9 cellular contexts compared by ENCODE assay signal in the genomic region with DNA sequence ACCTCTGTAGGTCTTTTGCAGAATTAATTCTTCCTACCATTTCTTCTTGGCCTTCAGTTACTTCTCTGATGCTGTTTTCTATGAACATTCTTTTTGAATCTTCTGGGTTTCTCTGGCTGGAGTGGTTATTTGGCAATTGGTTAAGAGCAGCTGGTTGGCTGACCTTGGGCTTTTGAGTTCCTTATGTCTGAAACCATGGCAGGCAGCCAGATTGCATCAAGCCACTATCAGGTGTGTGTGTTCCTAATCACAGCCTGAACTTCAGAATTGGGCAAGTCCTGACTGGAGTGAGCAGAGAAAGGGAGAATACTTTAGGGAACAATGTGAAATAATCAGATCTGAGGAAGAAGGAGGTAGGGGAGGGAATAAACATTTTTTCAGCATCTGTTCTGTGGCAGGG.
DNase-seq lines count a peak whose midpoint lies in the region; FAIRE-seq and TF ChIP-seq lines count a peak whose summit lies in the region.
"Had no signal": no experiment of that assay in that cellular context is flagged by ENCODE, and none has a peak within 500 bp of the region (broad histone marks: within the 10 kb centered on the region; RNA-seq: fewer than 3 reads in every experiment).

No MANE protein-coding gene starts in this region.

- no peaks in the 10 kb centered on the region for H3K27me3 ChIP-seq in prostate gland (replicated peaks; ENCODE audit: insufficient read depth)

- FAIRE-seq in GM18507 (lab: Jason Lieb, UNC), result peak; percentile 33

- no peak for TF ChIP-seq CTCF in prostate gland (IDR thresholded peaks at IDR 0.05)

- peak overlapping the region; percentile 46 to 64 for H3K27ac ChIP-seq in prostate gland

- intact Hi-C loops in prostate gland (cut with DNase I), result no loop called here

- H3K4me3 ChIP-seq in prostate gland, result no peak overlapping the region

- no peak for TF ChIP-seq POLR2A in prostate gland (IDR thresholded peaks at IDR 0.05)

- DNase-seq in GM18507 (ENCODE audit: extremely low spot score, insufficient read length, low read depth) (no peak), NCI-H446 treated with DMSO at 0.1 percent for 48 hours (lab: John Stamatoyannopoulos, UW) (peak; percentile 66), fibroblast of the conjunctiva (ENCODE audit: low read depth) (peak; percentile 83), prostate gland (ENCODE audit: low spot score) (peak; percentile 89), hepatic stellate cell (ENCODE audit: low spot score) (no peak), HuH-7 (ENCODE audit: low spot score) (no peak), GM19238 (ENCODE audit: insufficient read length, low spot score) (no peak)
- DNase-seq in activated CD4-positive, alpha-beta T cell treated with anti-CD3 and anti-CD28 coated beads, Interleukin-2, amount 50 U/mL, for 4 hours, result no peak
- DNase-seq: GDM1 had no signal

- H3K36me3 ChIP-seq in prostate gland, result no peaks in the 10 kb centered on the region

- H3K9me3 ChIP-seq in prostate gland, result no peaks in the 10 kb centered on the region

- no peaks in the 10 kb centered on the region for H3K4me1 ChIP-seq in prostate gland (replicated peaks)

Comparison
In these comparisons a context has a peak if more than half of its experiments do, and no peak if none do; other contexts are left out.
1. DNase-seq: peak in NCI-H446 treated with DMSO at 0.1 percent for 48 hours (single experiment), fibroblast of the conjunctiva (single experiment) and prostate gland (single experiment); none in GM18507 (single experiment), activated CD4-positive, alpha-beta T cell treated with anti-CD3 and anti-CD28 coated beads, Interleukin-2, amount 50 U/mL, for 4 hours (0 of 2), hepatic stellate cell (single experiment), HuH-7 (single experiment) and GM19238 (single experiment).